ENCODE assay signal across 21 cellular contexts in the genomic region with DNA sequence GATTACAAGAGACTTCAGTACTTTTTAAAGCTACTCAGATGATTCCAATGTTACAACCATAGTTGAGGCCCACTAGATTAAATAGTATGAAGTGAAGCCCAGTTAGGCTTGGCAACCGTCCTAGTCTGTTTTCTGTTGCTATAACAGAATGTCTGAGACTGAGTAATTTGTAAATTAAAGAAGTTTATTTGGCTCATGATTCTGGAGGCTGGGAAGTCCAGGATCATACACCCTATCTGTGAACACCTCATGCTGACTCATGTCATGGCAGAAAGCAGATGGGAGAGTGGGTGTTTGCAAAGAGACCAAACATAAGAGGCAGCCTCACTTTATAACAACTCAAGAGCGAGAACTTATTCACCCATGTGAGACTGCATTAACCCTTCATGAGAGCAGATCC.
"Had no signal": no experiment of that assay in that cellular context is flagged by ENCODE, and none has a peak within 500 bp of the region (broad histone marks: within the 10 kb centered on the region; RNA-seq: fewer than 3 reads in every experiment).

No MANE protein-coding gene starts in this region.

- H3K36me3 ChIP-seq: brain microvascular endothelial cell, heart right ventricle had no signal

- H3K4me1 Mint-ChIP-seq: endodermal cell had no signal

- H3K9me3 Mint-ChIP-seq: activated T-cell treated with anti-CD3 and anti-CD28 coated beads, Interleukin-2, amount 50 U/mL, for 24 hours; dendritic cell treated with granulocyte-macrophage colony-stimulating factor and Interleukin-4, amounts not matched to agents 40 ng/mL and 50 ng/mL, for 4 days; endodermal cell; T-helper 2 cell treated with Interferon-gamma antibody and Interleukin-4, amounts not matched to agents 5 μg/mL and 100 μg/mL, for 36 hours had no signal

- H3K4me3 Mint-ChIP-seq: activated T-cell treated with anti-CD3 and anti-CD28 coated beads, Interleukin-2, amount 50 U/mL, for 24 hours; dendritic cell treated with granulocyte-macrophage colony-stimulating factor and Interleukin-4, amounts not matched to agents 40 ng/mL and 50 ng/mL, for 4 days; endodermal cell; naive thymus-derived CD8-positive, alpha-beta T cell; T-helper 2 cell treated with Interferon-gamma antibody and Interleukin-4, amounts not matched to agents 5 μg/mL and 100 μg/mL, for 36 hours had no signal

- H3K27ac Mint-ChIP-seq: activated naive CD4-positive, alpha-beta T cell treated with anti-CD3 and anti-CD28 coated beads, Interleukin-2, amount 50 U/mL, for 72 hours; activated T-cell treated with anti-CD3 and anti-CD28 coated beads, Interleukin-2, amount 50 U/mL, for 24 hours; dendritic cell treated with granulocyte-macrophage colony-stimulating factor and Interleukin-4, amounts not matched to agents 40 ng/mL and 50 ng/mL, for 4 days; endodermal cell; naive thymus-derived CD8-positive, alpha-beta T cell; T-helper 2 cell treated with Interferon-gamma antibody and Interleukin-4, amounts not matched to agents 5 μg/mL and 100 μg/mL, for 36 hours had no signal

- H3K4me1 ChIP-seq: heart right ventricle, psoas muscle had no signal

- DNase-seq: activated effector memory CD4-positive, alpha-beta T cell treated with Interleukin-2 at 50 U/mL for 16 hours; activated T-cell treated with anti-CD3 and anti-CD28 coated beads, Interleukin-2, amount 50 U/mL, for 24 hours; amniotic stem cell; brain microvascular endothelial cell; cerebellar nuclear complex; endodermal cell; erythroblast; foreskin melanocyte; heart right ventricle; kidney; naive thymus-derived CD8-positive, alpha-beta T cell; nucleus accumbens; psoas muscle; stimulated activated CD4-positive, alpha-beta T cell treated with anti-CD3 and anti-CD28 coated beads, Interleukin-12 subunit alpha, Interleukin-12 subunit beta, amount 100 ng/mL, for 4 hours; stimulated activated naive CD4-positive, alpha-beta T cell; trophoblast cell had no signal

- FAIRE-seq: kidney had no signal

- H3K4me3 ChIP-seq: heart right ventricle, psoas muscle had no signal

- H3K27me3 Mint-ChIP-seq: activated T-cell treated with anti-CD3 and anti-CD28 coated beads, Interleukin-2, amount 50 U/mL, for 24 hours; dendritic cell treated with granulocyte-macrophage colony-stimulating factor and Interleukin-4, amounts not matched to agents 40 ng/mL and 50 ng/mL, for 4 days had no signal

- H3K36me3 Mint-ChIP-seq: activated naive CD4-positive, alpha-beta T cell treated with anti-CD3 and anti-CD28 coated beads, Interleukin-2, amount 50 U/mL, for 72 hours; naive thymus-derived CD8-positive, alpha-beta T cell had no signal

- H3K27ac ChIP-seq: brain microvascular endothelial cell, heart right ventricle, psoas muscle had no signal

- H3K9me3 ChIP-seq: heart right ventricle, psoas muscle had no signal

- H3K27me3 ChIP-seq: brain microvascular endothelial cell, heart right ventricle had no signal

- ATAC-seq: activated CD4-positive, CD25-positive, alpha-beta regulatory T cell treated with anti-CD3 and anti-CD28 coated beads, Interleukin-2, amount 50 U/mL, for 24 hours; activated naive CD4-positive, alpha-beta T cell treated with anti-CD3 and anti-CD28 coated beads, Interleukin-2, amount 50 U/mL, for 72 hours; heart right ventricle; naive thymus-derived CD8-positive, alpha-beta T cell; psoas muscle; sciatic nerve had no signal
